8 cellular contexts compared by ENCODE assay signal in genomic region chr1:240732390-240732789, GRCh38.
DNase-seq lines count a peak whose midpoint lies in the region; ATAC-seq, FAIRE-seq and TF ChIP-seq lines count a peak whose summit lies in the region.

No MANE protein-coding gene starts in this region.

- H3K27me3 ChIP-seq in bronchial epithelial cell (ENCODE audit: control insufficient read depth, insufficient read depth, low read length), result no peaks in the 10 kb centered on the region

- CTCF ChIA-PET in T-cell (lab: Charles Lee), result interaction anchor here in 1 of 2 donors (0.9 to 1.0 kb wide), 2 partner anchors 9 to 753 kb away, joined by 3 read pairs; no protein-coding TSS in a partner anchor

- FAIRE-seq in bronchial epithelial cell (lab: Jason Lieb, UNC), result no peak

- H3K4me3 ChIP-seq in bronchial epithelial cell (ENCODE audit: low read depth, low read length), result no peak overlapping the region

- H3K27me3 Mint-ChIP-seq in T-cell, result peaks cover 3 to 4% of the 10 kb centered on the region in 2 donors

- H3K36me3 ChIP-seq in bronchial epithelial cell (ENCODE audit: control insufficient read depth, insufficient read depth, low read length), result no peaks in the 10 kb centered on the region

- peak; percentile 45 for TF ChIP-seq CTCF in bronchial epithelial cell (IDR thresholded peaks at IDR 0.05; ENCODE audit: insufficient read depth, low read length, severe bottlenecking)

- ATAC-seq in GM19468 (IDR thresholded peaks at IDR 0.05; ENCODE audit: extremely low read depth, unreplicated experiment) (peak; percentile 66), HG03520 (IDR thresholded peaks at IDR 0.05; ENCODE audit: unreplicated experiment) (peak; percentile 84), T-cell (replicated peaks in 1 of 4) (no peak)

- no peaks in the 10 kb centered on the region for H3K36me3 Mint-ChIP-seq in T-cell

- DNase-seq in DMS53 treated with DMSO at 0.1 percent for 48 hours (lab: John Stamatoyannopoulos, UW; ENCODE audit: unreplicated experiment), result peak; percentile 85
- peak; percentile 57 for DNase-seq in NCI-H774 (lab: John Stamatoyannopoulos, UW)
- DNase-seq in bronchial epithelial cell (ENCODE audit: low read depth), result peak; percentile 52
- peak; percentile 76 to 80 for DNase-seq in lung microvascular endothelial cell (ENCODE audit: low read depth in 2 of 2)
- no peak for DNase-seq in T-cell
- no peak for DNase-seq in activated CD4-positive, alpha-beta T cell treated with anti-CD3 and anti-CD28 coated beads, Interleukin-2, amount 50 U/mL, for 1 hour

- no peak overlapping the region for H3K27ac Mint-ChIP-seq in T-cell

- POLR2A ChIA-PET in T-cell (lab: Charles Lee), result no interaction called here

- H3K4me3 Mint-ChIP-seq in T-cell, result no peak overlapping the region

- H3K9me3 Mint-ChIP-seq in T-cell, result no peaks in the 10 kb centered on the region

- no peaks in the 10 kb centered on the region for H3K4me1 Mint-ChIP-seq in T-cell

Comparison
In these comparisons a context has a peak if more than half of its experiments do, and no peak if none do; other contexts are left out.
1. DNase-seq: peak in DMS53 treated with DMSO at 0.1 percent for 48 hours (single experiment), NCI-H774 (single experiment), bronchial epithelial cell (single experiment) and lung microvascular endothelial cell (2 of 2); none in T-cell (0 of 34) and activated CD4-positive, alpha-beta T cell treated with anti-CD3 and anti-CD28 coated beads, Interleukin-2, amount 50 U/mL, for 1 hour (single experiment).
2. ATAC-seq: peak in GM19468 (single experiment) and HG03520 (single experiment); none in T-cell (0 of 4).